Comparison of ENCODE assay signal across 8 cellular contexts in the genomic region with DNA sequence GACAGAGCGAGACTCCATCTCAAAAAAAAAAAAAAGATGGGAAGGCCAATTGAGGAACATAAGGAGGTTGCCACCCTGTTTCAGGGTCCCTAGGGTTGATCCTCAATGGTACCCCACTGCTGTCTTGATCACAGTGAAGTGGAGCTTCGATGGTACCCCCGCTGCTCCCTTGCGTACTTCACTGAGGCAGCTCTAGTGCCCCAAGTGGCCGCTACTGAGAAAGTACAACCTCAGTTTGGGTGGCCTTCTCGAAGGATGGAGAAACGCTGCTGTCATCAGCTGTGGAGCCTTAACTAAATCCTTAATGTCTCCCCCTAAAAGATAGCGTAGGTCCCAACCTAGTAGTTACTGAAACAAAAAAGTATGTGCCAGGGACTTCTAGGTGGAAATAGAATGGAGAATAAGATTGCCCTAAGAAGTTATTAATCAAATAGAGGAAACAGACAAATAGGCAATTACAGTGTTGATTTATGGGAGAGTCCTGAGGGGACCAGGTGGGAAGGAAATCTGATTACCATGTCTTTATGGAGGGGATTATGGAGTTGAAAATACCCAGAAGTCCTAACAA. TPM values are rescaled to one million over a fixed set of nuclear protein-coding genes. Genes with fewer than 3 reads are reported as not detected.
A peak's percentile ranks its signal among the peaks of the same experiment; 100 is the strongest.
DNase-seq lines count a peak whose midpoint lies in the region; ATAC-seq and TF ChIP-seq lines count a peak whose summit lies in the region.

No MANE protein-coding gene starts in this region.

- peaks cover 31% of the 10 kb centered on the region for H3K27me3 Mint-ChIP-seq in osteocyte (ENCODE audit: unreplicated experiment)

- ATAC-seq in GM19395 (IDR thresholded peaks at IDR 0.05; ENCODE audit: unreplicated experiment), result peak; percentile 54

- peaks cover 11% of the 10 kb centered on the region for H3K36me3 Mint-ChIP-seq in osteocyte (ENCODE audit: unreplicated experiment)

- no peak overlapping the region for H3K4me3 ChIP-seq in AG10803 (ENCODE audit: low read length)

- DNase-seq in AG10803 (ENCODE audit: low read depth) (peak; percentile 47), NCI-H748 (lab: John Stamatoyannopoulos, UW; ENCODE audit: unreplicated experiment) (peak; percentile 52), activated T-cell treated with anti-CD3 and anti-CD28 coated beads for 4 hours (peak; percentile 34), fibroblast of peridontal ligament (ENCODE audit: extremely low read depth) (peak; percentile 39), osteocyte (ENCODE audit: extremely low spot score, unreplicated experiment) (no peak), NCI-H2107 (lab: John Stamatoyannopoulos, UW) (no peak), NCI-H1092 (lab: John Stamatoyannopoulos, UW) (no peak)

- TF ChIP-seq CTCF in AG10803 (conservative IDR thresholded peaks at IDR 0.05; ENCODE audit: low read length) (peak; percentile 77), osteocyte (IDR thresholded peaks at IDR 0.05) (peak; percentile 66)

- H3K4me3 Mint-ChIP-seq in osteocyte (ENCODE audit: unreplicated experiment), result no peak overlapping the region

- no peak overlapping the region for H3K27ac Mint-ChIP-seq in osteocyte (ENCODE audit: unreplicated experiment)

- H3K4me1 Mint-ChIP-seq in osteocyte (ENCODE audit: unreplicated experiment), result peaks cover 8% of the 10 kb centered on the region

- no peaks in the 10 kb centered on the region for H3K9me3 Mint-ChIP-seq in osteocyte (ENCODE audit: unreplicated experiment)

RNA-seq across cellular contexts. Expression of a gene that starts 6.3 kb away (rescaled TPM):
- 44.4 and 53.5 TPM in 2 replicates for total RNA-seq in osteocyte

RNA-seq across cellular contexts. Expression of a gene that starts 6.9 kb away (rescaled TPM):
- total RNA-seq in osteocyte, result 0.57 and 0.91 TPM in 2 replicates

RNA-seq across cellular contexts. Expression of a gene that starts 39.4 kb away (rescaled TPM):
- not detected in 2 replicates for total RNA-seq in osteocyte

RNA-seq across cellular contexts. Expression of a gene that starts 46.5 kb away (rescaled TPM):
- 14,337 and 15,426 TPM in 2 replicates for total RNA-seq in osteocyte

RNA-seq across cellular contexts. Expression of a gene that starts 46.8 kb away (rescaled TPM):
- total RNA-seq in osteocyte, result 30.0 and 31.3 TPM in 2 replicates

Comparison
In these comparisons a context has a peak if more than half of its experiments do, and no peak if none do; other contexts are left out.
1. DNase-seq: peak in AG10803 (single experiment), NCI-H748 (single experiment), activated T-cell treated with anti-CD3 and anti-CD28 coated beads for 4 hours (single experiment) and fibroblast of peridontal ligament (single experiment); none in osteocyte (single experiment), NCI-H2107 (single experiment) and NCI-H1092 (single experiment).